ENCODE assay signal across 1 cellular context in the genomic region with DNA sequence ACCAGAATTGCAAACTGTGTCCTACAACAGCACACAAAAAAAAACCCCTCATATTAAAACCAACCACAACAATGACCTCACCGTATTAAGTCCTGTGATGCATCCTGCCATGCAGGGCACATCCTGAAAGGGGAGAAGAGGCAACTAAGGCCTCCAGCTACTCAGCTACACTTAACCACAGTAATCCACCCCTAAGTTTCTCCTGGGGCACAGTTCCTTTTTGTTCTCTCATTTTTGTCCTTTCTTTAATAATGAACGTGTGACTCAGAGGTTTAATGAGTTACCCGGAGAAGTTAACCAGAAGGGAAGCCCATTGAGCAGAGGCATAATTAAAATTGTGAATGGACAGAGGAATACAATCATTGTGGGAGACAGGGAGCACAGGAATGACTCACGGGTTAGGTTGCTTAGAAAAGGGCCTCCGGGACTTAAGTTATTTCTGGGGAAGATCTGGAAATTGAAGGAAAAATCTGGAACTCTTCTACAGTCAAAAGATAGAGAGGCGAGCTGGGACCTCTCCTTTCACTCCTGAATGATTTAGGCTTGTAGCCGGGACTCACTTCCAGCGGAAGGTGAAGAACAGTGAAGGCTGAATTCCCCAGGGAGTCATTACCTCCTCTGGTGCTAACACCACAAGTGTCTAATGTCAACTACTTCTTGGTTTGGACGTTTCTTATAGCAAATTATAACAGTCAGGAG.
TF ChIP-seq lines count a peak whose summit lies in the region.

No MANE protein-coding gene starts in this region.

TF ChIP-seq in WTC11, 78 proteins besides CTCF, POLR2A, EP300 and RAD21 (continued from another document):
- TF ChIP-seq STAT6 (CRISPR knock-in tag; conservative IDR thresholded peaks at IDR 0.05; ENCODE audit: low read depth) (no peak), PRRX2 (CRISPR knock-in tag; IDR thresholded peaks at IDR 0.05) (no peak)
- TF ChIP-seq, protein P1, sequence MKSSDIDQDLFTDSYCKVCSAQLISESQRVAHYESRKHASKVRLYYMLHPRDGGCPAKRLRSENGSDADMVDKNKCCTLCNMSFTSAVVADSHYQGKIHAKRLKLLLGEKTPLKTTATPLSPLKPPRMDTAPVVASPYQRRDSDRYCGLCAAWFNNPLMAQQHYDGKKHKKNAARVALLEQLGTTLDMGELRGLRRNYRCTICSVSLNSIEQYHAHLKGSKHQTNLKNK (CRISPR knock-in tag; IDR thresholded peaks at IDR 0.05), result no peak
- TF ChIP-seq, protein P2, sequence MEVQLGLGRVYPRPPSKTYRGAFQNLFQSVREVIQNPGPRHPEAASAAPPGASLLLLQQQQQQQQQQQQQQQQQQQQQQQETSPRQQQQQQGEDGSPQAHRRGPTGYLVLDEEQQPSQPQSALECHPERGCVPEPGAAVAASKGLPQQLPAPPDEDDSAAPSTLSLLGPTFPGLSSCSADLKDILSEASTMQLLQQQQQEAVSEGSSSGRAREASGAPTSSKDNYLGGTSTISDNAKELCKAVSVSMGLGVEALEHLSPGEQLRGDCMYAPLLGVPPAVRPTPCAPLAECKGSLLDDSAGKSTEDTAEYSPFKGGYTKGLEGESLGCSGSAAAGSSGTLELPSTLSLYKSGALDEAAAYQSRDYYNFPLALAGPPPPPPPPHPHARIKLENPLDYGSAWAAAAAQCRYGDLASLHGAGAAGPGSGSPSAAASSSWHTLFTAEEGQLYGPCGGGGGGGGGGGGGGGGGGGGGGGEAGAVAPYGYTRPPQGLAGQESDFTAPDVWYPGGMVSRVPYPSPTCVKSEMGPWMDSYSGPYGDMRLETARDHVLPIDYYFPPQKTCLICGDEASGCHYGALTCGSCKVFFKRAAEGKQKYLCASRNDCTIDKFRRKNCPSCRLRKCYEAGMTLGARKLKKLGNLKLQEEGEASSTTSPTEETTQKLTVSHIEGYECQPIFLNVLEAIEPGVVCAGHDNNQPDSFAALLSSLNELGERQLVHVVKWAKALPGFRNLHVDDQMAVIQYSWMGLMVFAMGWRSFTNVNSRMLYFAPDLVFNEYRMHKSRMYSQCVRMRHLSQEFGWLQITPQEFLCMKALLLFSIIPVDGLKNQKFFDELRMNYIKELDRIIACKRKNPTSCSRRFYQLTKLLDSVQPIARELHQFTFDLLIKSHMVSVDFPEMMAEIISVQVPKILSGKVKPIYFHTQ (CRISPR knock-in tag; IDR thresholded peaks at IDR 0.05), result no peak
- TF ChIP-seq, protein P3, sequence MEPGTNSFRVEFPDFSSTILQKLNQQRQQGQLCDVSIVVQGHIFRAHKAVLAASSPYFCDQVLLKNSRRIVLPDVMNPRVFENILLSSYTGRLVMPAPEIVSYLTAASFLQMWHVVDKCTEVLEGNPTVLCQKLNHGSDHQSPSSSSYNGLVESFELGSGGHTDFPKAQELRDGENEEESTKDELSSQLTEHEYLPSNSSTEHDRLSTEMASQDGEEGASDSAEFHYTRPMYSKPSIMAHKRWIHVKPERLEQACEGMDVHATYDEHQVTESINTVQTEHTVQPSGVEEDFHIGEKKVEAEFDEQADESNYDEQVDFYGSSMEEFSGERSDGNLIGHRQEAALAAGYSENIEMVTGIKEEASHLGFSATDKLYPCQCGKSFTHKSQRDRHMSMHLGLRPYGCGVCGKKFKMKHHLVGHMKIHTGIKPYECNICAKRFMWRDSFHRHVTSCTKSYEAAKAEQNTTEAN (CRISPR knock-in tag; IDR thresholded peaks at IDR 0.05), result no peak
